In the genomic region with DNA sequence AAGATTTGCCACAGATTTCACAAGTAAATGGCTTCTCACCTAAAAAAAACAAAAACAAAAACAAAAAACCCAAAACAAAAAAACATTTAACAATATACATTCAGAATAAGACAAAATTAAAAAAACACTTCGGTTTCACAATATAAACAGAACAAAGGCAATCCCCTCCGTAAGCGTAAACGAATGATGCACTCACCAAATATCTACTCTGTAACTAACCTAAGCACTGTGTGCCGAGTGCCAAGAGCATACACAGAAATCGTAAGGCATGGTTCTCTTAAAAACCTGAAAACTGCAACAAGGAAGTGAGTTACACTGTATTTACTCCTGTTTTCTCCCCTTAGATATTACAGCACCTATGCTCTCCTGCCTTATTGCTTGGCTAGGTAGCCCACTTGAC, we compare ENCODE assay signal across 19 cellular contexts.
"Had no signal": no experiment of that assay in that cellular context is flagged by ENCODE, and none has a peak within 500 bp of the region (broad histone marks: within the 10 kb centered on the region; RNA-seq: fewer than 3 reads in every experiment).

No MANE protein-coding gene starts in this region.

- H3K4me1 ChIP-seq: tibial artery had no signal

- H3K9me3 ChIP-seq: tibial artery had no signal

- DNase-seq: activated naive CD4-positive, alpha-beta T cell; aorta; brain microvascular endothelial cell; central memory CD4-positive, alpha-beta T cell; hypothalamus; midbrain; occipital lobe; retina; stimulated activated CD8-positive, alpha-beta memory T cell treated with anti-CD3 and anti-CD28 coated beads, Interleukin-4, amount 100 ng/mL, for 48 hours; stimulated activated naive CD8-positive, alpha-beta T cell treated with anti-CD3 and anti-CD28 coated beads, Interleukin-15, Interleukin-2, amounts not matched to agents 100 U/mL and 50 U/mL, for 24 hours; substantia nigra; tibial artery; WERI-Rb-1 had no signal

- FAIRE-seq: colon, frontal cortex, keratinocyte had no signal

- H3K27ac ChIP-seq: brain microvascular endothelial cell, tibial artery, WERI-Rb-1 had no signal

- ATAC-seq: left lobe of liver; SK-N-SH treated with all-trans-retinoic acid at 6 μM for 48 hours; stimulated activated naive CD8-positive, alpha-beta T cell treated with anti-CD3 and anti-CD28 coated beads, Interleukin-15, Interleukin-2, amounts not matched to agents 100 U/mL and 50 U/mL, for 24 hours had no signal

- H3K4me3 ChIP-seq: lung, tibial artery had no signal
